In the genomic region with DNA sequence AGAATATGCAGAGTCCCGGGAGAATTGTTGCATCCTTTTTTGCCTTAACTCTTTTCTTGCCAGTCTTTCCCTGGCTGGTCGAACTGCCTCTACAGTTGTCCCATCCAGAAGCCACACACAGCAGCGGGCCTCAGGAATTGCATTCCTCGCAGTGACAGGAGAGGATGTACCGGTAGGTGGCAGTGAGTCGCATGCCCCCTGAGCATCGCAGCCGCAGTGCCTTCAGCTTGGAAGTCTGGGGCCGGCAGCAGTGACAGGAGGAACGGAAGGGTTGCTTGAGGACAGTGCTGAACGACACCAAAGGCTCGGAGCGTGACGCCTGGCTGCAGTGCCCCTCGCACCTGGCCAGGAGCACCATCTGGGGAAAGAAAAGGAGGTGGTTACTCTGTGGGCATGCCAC, we compare ENCODE assay signal across 9 cellular contexts. TPM values are rescaled to one million over a fixed set of nuclear protein-coding genes. Genes with fewer than 3 reads are reported as not detected.
DNase-seq lines count a peak whose midpoint lies in the region; ATAC-seq and TF ChIP-seq lines count a peak whose summit lies in the region.
"Had no signal": no experiment of that assay in that cellular context is flagged by ENCODE, and none has a peak within 500 bp of the region (broad histone marks: within the 10 kb centered on the region; RNA-seq: fewer than 3 reads in every experiment).

No MANE protein-coding gene starts in this region.

- H3K27me3 Mint-ChIP-seq in mesothelial cell of epicardium (ENCODE audit: low read depth): peaks cover 17% of the 10 kb centered on the region

- DNase-seq in NCI-H1694 (lab: John Stamatoyannopoulos, UW) (peak; percentile 13), NCI-H1694 treated with DMSO at 0.1 percent for 48 hours (lab: John Stamatoyannopoulos, UW) (no peak), cerebellar cortex (ENCODE audit: low spot score) (peak; percentile 74), mesothelial cell of epicardium (ENCODE audit: low spot score in 2 of 2, unreplicated experiment in 2 of 2) (peak in 1 of 2 experiments; percentile 38), tibial nerve (ENCODE audit: low spot score in 2 of 2) (peak in 1 of 2 donors; percentile 5), EL (no peak)

- peaks cover 0 to 16% of the 10 kb centered on the region in 2 donors for H3K27me3 ChIP-seq in tibial nerve

- no peak for TF ChIP-seq POLR2A in tibial nerve (IDR thresholded peaks at IDR 0.05)

- ATAC-seq in SK-N-SH treated with all-trans-retinoic acid at 6 μM for 48 hours: 0 out of 3 replicates have a peak, but pooled peaks have one; percentile 40
- ATAC-seq in HG03565 (IDR thresholded peaks at IDR 0.05; ENCODE audit: unreplicated experiment): no peak

- peaks cover 1% of the 10 kb centered on the region for H3K4me1 Mint-ChIP-seq in mesothelial cell of epicardium

- H3K27ac ChIP-seq in tibial nerve: no peak overlapping the region
- H3K27ac ChIP-seq: neutrophil had no signal

- H3K4me3 Mint-ChIP-seq in mesothelial cell of epicardium: no peak overlapping the region

- 19 to 24% methylated on average over 8 to 15 of the region's 15 CpGs for WGBS in tibial nerve, 2 donors

- peaks cover 0 to 7% (median 0%) of the 10 kb centered on the region in 4 donors for H3K4me1 ChIP-seq in tibial nerve

- no peaks in the 10 kb centered on the region for H3K36me3 ChIP-seq in tibial nerve
- H3K36me3 ChIP-seq: neutrophil had no signal

- no peak for TF ChIP-seq EP300 in tibial nerve (IDR thresholded peaks at IDR 0.05)

- no peak overlapping the region for H3K27ac Mint-ChIP-seq in mesothelial cell of epicardium

- no peak overlapping the region for H3K4me3 ChIP-seq in tibial nerve

- H3K36me3 Mint-ChIP-seq in mesothelial cell of epicardium: no peaks in the 10 kb centered on the region

- no peaks in the 10 kb centered on the region for H3K9me3 ChIP-seq in tibial nerve
- H3K9me3 ChIP-seq: neutrophil had no signal

- TF ChIP-seq CTCF in mesothelial cell of epicardium (IDR thresholded peaks at IDR 0.05; ENCODE audit: unreplicated experiment) (peak; percentile 32), tibial nerve (IDR thresholded peaks at IDR 0.05) (peak; percentile 12 to 46 (median 36))

- H3K9me3 Mint-ChIP-seq in mesothelial cell of epicardium: peaks cover 7% of the 10 kb centered on the region

TF ChIP-seq in SK-N-SH treated with all-trans-retinoic acid at 6 μM for 48 hours, 23 proteins besides CTCF, POLR2A, EP300 and RAD21:
- TF ChIP-seq ARNTL (CRISPR knock-in tag; IDR thresholded peaks at IDR 0.05; ENCODE audit: borderline replicate concordance, low read depth) (no peak), SNAI2 (CRISPR knock-in tag; IDR thresholded peaks at IDR 0.05) (no peak), ZFP30 (CRISPR knock-in tag; IDR thresholded peaks at IDR 0.05) (no peak), ZNF8 (CRISPR knock-in tag; IDR thresholded peaks at IDR 0.05) (no peak), ZFP3 (CRISPR knock-in tag; IDR thresholded peaks at IDR 0.05) (no peak), CSRNP3 (CRISPR knock-in tag; IDR thresholded peaks at IDR 0.05) (no peak), PPARA (CRISPR knock-in tag; IDR thresholded peaks at IDR 0.05; ENCODE audit: borderline replicate concordance) (no peak), BACH2 (CRISPR knock-in tag; IDR thresholded peaks at IDR 0.05; ENCODE audit: borderline replicate concordance) (no peak), TOX (CRISPR knock-in tag; IDR thresholded peaks at IDR 0.05; ENCODE audit: borderline replicate concordance) (no peak), TCF4 (CRISPR knock-in tag; IDR thresholded peaks at IDR 0.05; ENCODE audit: borderline replicate concordance) (no peak), ZNF70 (CRISPR knock-in tag; IDR thresholded peaks at IDR 0.05) (no peak), ZC3H10 (CRISPR knock-in tag; IDR thresholded peaks at IDR 0.05) (no peak), ZNF565 (CRISPR knock-in tag; conservative IDR thresholded peaks at IDR 0.05; ENCODE audit: low read depth) (no peak), ESRRG (CRISPR knock-in tag; IDR thresholded peaks at IDR 0.05) (no peak), ISL1 (CRISPR knock-in tag; IDR thresholded peaks at IDR 0.05) (no peak)
- TF ChIP-seq, protein P1, sequence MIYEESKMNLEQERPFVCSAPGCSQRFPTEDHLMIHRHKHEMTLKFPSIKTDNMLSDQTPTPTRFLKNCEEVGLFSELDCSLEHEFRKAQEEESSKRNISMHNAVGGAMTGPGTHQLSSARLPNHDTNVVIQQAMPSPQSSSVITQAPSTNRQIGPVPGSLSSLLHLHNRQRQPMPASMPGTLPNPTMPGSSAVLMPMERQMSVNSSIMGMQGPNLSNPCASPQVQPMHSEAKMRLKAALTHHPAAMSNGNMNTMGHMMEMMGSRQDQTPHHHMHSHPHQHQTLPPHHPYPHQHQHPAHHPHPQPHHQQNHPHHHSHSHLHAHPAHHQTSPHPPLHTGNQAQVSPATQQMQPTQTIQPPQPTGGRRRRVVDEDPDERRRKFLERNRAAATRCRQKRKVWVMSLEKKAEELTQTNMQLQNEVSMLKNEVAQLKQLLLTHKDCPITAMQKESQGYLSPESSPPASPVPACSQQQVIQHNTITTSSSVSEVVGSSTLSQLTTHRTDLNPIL (CRISPR knock-in tag; IDR thresholded peaks at IDR 0.05; ENCODE audit: low read depth): no peak

RNA-seq across cellular contexts. Expression of gene NDP, which starts 23.5 kb away (rescaled TPM):
- total RNA-seq in mesothelial cell of epicardium (0.29 to 0.66 TPM (median 0.45 TPM) in 3 replicates), tibial nerve (1 to 10 TPM; 2.1 to 6.1 (median 2.3) TPM)

Comparison
In these comparisons a context has a peak if more than half of its experiments do, and no peak if none do; other contexts are left out.
1. DNase-seq: peak in NCI-H1694 (single experiment) and cerebellar cortex (single experiment); none in NCI-H1694 treated with DMSO at 0.1 percent for 48 hours (single experiment) and EL (single experiment).